ENCODE assay signal across 8 cellular contexts in genomic region chr14:54396183-54396492, GRCh38. TPM values are rescaled to one million over a fixed set of nuclear protein-coding genes. Genes with fewer than 3 reads are reported as not detected.
DNase-seq lines count a peak whose midpoint lies in the region; ATAC-seq and TF ChIP-seq lines count a peak whose summit lies in the region.

No MANE protein-coding gene starts in this region.

- H3K4me3 ChIP-seq in ascending aorta (peak overlapping the region; percentile 72 to 76), lower lobe of right lung (peak overlapping the region; percentile 78), tibial nerve (peak overlapping the region; percentile 42 to 85 (median 62))

- no peak for TF ChIP-seq POLR2A in tibial nerve (IDR thresholded peaks at IDR 0.05)

- ATAC-seq in lower lobe of right lung, result no peak
- ATAC-seq in HG03520 (IDR thresholded peaks at IDR 0.05; ENCODE audit: unreplicated experiment), result no peak

- H3K9me3 Mint-ChIP-seq in activated naive CD4-positive, alpha-beta T cell treated with anti-CD3 and anti-CD28 coated beads, Interleukin-2, amount 10 ng/mL, durations not matched to agents 7 days and 5 days, result no peaks in the 10 kb centered on the region

- TF ChIP-seq EP300 in tibial nerve (IDR thresholded peaks at IDR 0.05), result no peak

- H3K36me3 Mint-ChIP-seq in activated naive CD4-positive, alpha-beta T cell treated with anti-CD3 and anti-CD28 coated beads, Interleukin-2, amount 10 ng/mL, durations not matched to agents 7 days and 5 days, result peaks cover 11% of the 10 kb centered on the region

- peaks cover 38% of the 10 kb centered on the region for H3K4me1 Mint-ChIP-seq in activated naive CD4-positive, alpha-beta T cell treated with anti-CD3 and anti-CD28 coated beads, Interleukin-2, amount 10 ng/mL, durations not matched to agents 7 days and 5 days

- no peak for DNase-seq in activated naive CD4-positive, alpha-beta T cell treated with anti-CD3 and anti-CD28 coated beads, Interleukin-2, amount 10 ng/mL, durations not matched to agents 7 days and 5 days
- no peak for DNase-seq in activated naive CD4-positive, alpha-beta T cell treated with Interleukin-2 at 50 U/mL for 16 hours
- DNase-seq in ascending aorta (ENCODE audit: low spot score in 2 of 2) (no peak), lower lobe of right lung (no peak), tibial nerve (ENCODE audit: low spot score in 2 of 2) (no peak), GDM1 (lab: John Stamatoyannopoulos, UW) (no peak), NCI-H187 (lab: John Stamatoyannopoulos, UW) (no peak)

- peak overlapping the region; percentile 88 for H3K4me3 Mint-ChIP-seq in activated naive CD4-positive, alpha-beta T cell treated with anti-CD3 and anti-CD28 coated beads, Interleukin-2, amount 10 ng/mL, durations not matched to agents 7 days and 5 days

- peaks cover 7% of the 10 kb centered on the region for H3K27me3 Mint-ChIP-seq in activated naive CD4-positive, alpha-beta T cell treated with anti-CD3 and anti-CD28 coated beads, Interleukin-2, amount 10 ng/mL, durations not matched to agents 7 days and 5 days

- 67 to 75% methylated on average over 9 of the region's 9 CpGs for WGBS in tibial nerve, 2 donors

- peak overlapping the region; percentile 84 for H3K27ac Mint-ChIP-seq in activated naive CD4-positive, alpha-beta T cell treated with anti-CD3 and anti-CD28 coated beads, Interleukin-2, amount 10 ng/mL, durations not matched to agents 7 days and 5 days

- peaks cover 5 to 12% of the 10 kb centered on the region in 2 donors for H3K4me1 ChIP-seq in ascending aorta
- peaks cover 8% of the 10 kb centered on the region for H3K4me1 ChIP-seq in lower lobe of right lung
- peaks cover 0 to 14% (median 0%) of the 10 kb centered on the region in 4 donors for H3K4me1 ChIP-seq in tibial nerve

- no peak for TF ChIP-seq CTCF in ascending aorta (IDR thresholded peaks at IDR 0.05)
- no peak for TF ChIP-seq CTCF in lower lobe of right lung (IDR thresholded peaks at IDR 0.05)
- no peak for TF ChIP-seq CTCF in tibial nerve (IDR thresholded peaks at IDR 0.05)

- H3K36me3 ChIP-seq in ascending aorta (no peaks in the 10 kb centered on the region), lower lobe of right lung (no peaks in the 10 kb centered on the region), tibial nerve (no peaks in the 10 kb centered on the region)

- H3K27me3 ChIP-seq in ascending aorta (no peaks in the 10 kb centered on the region), lower lobe of right lung (ENCODE audit: low read depth) (no peaks in the 10 kb centered on the region), tibial nerve (no peaks in the 10 kb centered on the region)

- intact Hi-C loops in ascending aorta (cut with DNase I), result loop anchor here (1.0 to 10.0 kb wide), 3 partner anchors 92 to 1841 kb away; partner anchors contain the start of genes BMP4, GMFB, GPR137C and TXNDC16
- intact Hi-C loops in lower lobe of right lung (cut with DNase I), result no loop called here

- CTCF ChIA-PET in activated naive CD4-positive, alpha-beta T cell treated with anti-CD3 and anti-CD28 coated beads, Interleukin-2, amount 10 ng/mL, durations not matched to agents 7 days and 5 days (lab: Charles Lee), result interaction anchor here (0.6 to 1.0 kb wide), 2 partner anchors 61 to 103 kb away, joined by 3 read pairs; no protein-coding TSS in a partner anchor

- H3K27ac ChIP-seq in ascending aorta (no peak overlapping the region), lower lobe of right lung (no peak overlapping the region), tibial nerve (peak overlapping the region in 1 of 4 donors; percentile 68)

- H3K9me3 ChIP-seq in ascending aorta (no peaks in the 10 kb centered on the region), lower lobe of right lung (no peaks in the 10 kb centered on the region), tibial nerve (no peaks in the 10 kb centered on the region)

RNA-seq across cellular contexts. Expression of gene CDKN3, which starts 0.7 kb away (rescaled TPM):
- total RNA-seq in ascending aorta (not detected), lower lobe of right lung (1.9 TPM), tibial nerve (1 to 10 TPM in 2 of 4 donors, not detected in 2; 3.6 to 4.6 TPM)

RNA-seq across cellular contexts. Expression of gene CNIH1, which starts 45.0 kb away (rescaled TPM):
- 173 TPM for total RNA-seq in ascending aorta
- total RNA-seq in lower lobe of right lung, result 101 TPM
- 10 to 100 TPM; 29.3 to 61.8 (median 59.5) TPM for total RNA-seq in tibial nerve
